In the genomic region with DNA sequence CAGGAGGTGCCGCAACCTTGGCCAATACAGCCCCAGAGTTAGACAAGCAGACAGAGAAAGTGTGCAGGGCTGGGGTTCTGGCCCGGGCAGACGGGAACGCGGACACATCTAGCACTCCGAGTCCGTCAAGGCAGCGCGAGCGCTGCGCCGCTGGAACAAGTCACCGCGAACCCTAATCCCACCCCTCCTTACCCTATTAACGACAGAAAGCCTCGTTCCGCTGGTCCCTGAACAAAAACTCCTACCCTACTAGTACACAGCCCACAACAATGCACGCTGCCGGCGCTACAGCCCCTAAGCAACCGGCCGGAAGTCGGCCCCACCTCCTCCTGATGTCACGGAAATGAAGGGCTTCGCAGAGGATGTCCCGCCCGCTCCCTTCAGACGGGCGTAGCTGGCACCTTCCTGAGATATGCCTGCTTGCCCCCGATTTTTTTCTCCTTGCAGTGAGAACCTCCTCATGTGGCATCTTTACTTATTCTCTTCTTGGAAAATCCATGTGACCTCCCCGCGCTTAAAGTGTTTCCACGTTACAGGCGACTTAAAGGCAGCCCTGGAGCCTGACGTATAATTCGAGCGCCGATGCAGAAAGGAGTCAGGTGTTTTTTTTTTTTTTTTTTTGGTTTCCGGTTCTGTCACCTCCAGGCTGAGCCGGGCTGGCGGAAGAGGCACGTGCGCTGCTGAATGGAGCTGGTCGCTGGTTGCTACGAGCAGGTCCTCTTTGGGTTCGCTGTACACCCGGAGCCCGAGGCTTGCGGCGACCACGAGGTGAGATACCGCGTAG, we compare ENCODE assay signal across 8 cellular contexts. TPM values are rescaled to one million over a fixed set of nuclear protein-coding genes. Genes with fewer than 3 reads are reported as not detected.
DNase-seq lines count a peak whose midpoint lies in the region; ATAC-seq and TF ChIP-seq lines count a peak whose summit lies in the region.

TSS of gene C6orf52 (minus strand) at position 315 of the 784 bp plus-strand sequence. CDS start 7,066 bp downstream, outside the sequence.
A gene with protein sequence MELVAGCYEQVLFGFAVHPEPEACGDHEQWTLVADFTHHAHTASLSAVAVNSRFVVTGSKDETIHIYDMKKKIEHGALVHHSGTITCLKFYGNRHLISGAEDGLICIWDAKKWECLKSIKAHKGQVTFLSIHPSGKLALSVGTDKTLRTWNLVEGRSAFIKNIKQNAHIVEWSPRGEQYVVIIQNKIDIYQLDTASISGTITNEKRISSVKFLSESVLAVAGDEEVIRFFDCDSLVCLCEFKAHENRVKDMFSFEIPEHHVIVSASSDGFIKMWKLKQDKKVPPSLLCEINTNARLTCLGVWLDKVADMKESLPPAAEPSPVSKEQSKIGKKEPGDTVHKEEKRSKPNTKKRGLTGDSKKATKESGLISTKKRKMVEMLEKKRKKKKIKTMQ (plus strand): TSS at position 671 of the 784 bp plus-strand sequence. CDS start 14 bp downstream, at position 685.

- H3K36me3 ChIP-seq in BLaER1 (peaks cover 25% of the 10 kb centered on the region), colonic mucosa (no peaks in the 10 kb centered on the region)

- TF ChIP-seq CTCF in colonic mucosa (IDR thresholded peaks at IDR 0.05) = no peak

- H3K4me1 ChIP-seq in BLaER1 (peaks cover 28% of the 10 kb centered on the region), colonic mucosa (peaks cover 3% of the 10 kb centered on the region)

- peak within 1 kb of the TSS; percentile 91 for H3K27ac ChIP-seq in BLaER1
- H3K27ac ChIP-seq in colonic mucosa = peak within 1 kb of the TSS; percentile 83
- H3K27ac ChIP-seq in layer of hippocampus (ENCODE audit: low read depth, low read length) = peak within 1 kb of the TSS; percentile 99

- intact Hi-C loops in colonic mucosa (cut with DNase I) = loop anchor here (5.0 to 10.0 kb wide), 2 partner anchors 50 to 182 kb away; partner anchors contain the start of gene TMEM14B

- ATAC-seq in GM19324 (IDR thresholded peaks at IDR 0.05; ENCODE audit: low FRiP score, unreplicated experiment) = peak; percentile 99
- peak; percentile 98 for ATAC-seq in HG03460 (IDR thresholded peaks at IDR 0.05; ENCODE audit: unreplicated experiment)

- H3K27me3 ChIP-seq in BLaER1 = no peaks in the 10 kb centered on the region
- no peaks in the 10 kb centered on the region for H3K27me3 ChIP-seq in colonic mucosa
- no peaks in the 10 kb centered on the region for H3K27me3 ChIP-seq in layer of hippocampus (ENCODE audit: control insufficient read depth, insufficient read depth, low read length)

- no peaks in the 10 kb centered on the region for H3K9me3 ChIP-seq in BLaER1
- H3K9me3 ChIP-seq in colonic mucosa = no peaks in the 10 kb centered on the region

- peak; percentile 71 for DNase-seq in NCI-H524 treated with DMSO at 0.1 percent for 48 hours (lab: John Stamatoyannopoulos, UW)
- peak; percentile 94 for DNase-seq in activated CD4-positive, alpha-beta T cell treated with anti-CD3 and anti-CD28 coated beads for 48 hours
- DNase-seq in colonic mucosa = peak; percentile 94
- DNase-seq in stimulated activated CD4-positive, alpha-beta T cell treated with anti-CD3 and anti-CD28 coated beads, Interleukin-1b, Interleukin-23, amount 100 ng/mL, for 24 hours (ENCODE audit: low read depth in 4 of 4, low spot score in 1 of 4) = peak; percentile 80 to 88 (median 84)

- peak within 1 kb of the TSS; percentile 88 for H3K4me2 ChIP-seq in BLaER1

- peak within 1 kb of the TSS; percentile 88 for H3K4me3 ChIP-seq in BLaER1
- H3K4me3 ChIP-seq in colonic mucosa = peak within 1 kb of the TSS; percentile 56

- H3K9ac ChIP-seq in BLaER1 (peak within 1 kb of the TSS; percentile 87), colonic mucosa (ENCODE audit: low read depth in 2 of 2, low read length in 2 of 2) (peak within 1 kb of the TSS; percentile 90 to 99)

- H4K20me1 ChIP-seq in BLaER1 = peaks cover 8% of the 10 kb centered on the region; the same call in 1 of the 2 replicates

RNA-seq across cellular contexts. Expression of gene C6orf52, which starts in this region (rescaled TPM):
- under 1 TPM; 0.69 to 0.99 TPM for total RNA-seq in colonic mucosa

RNA-seq across cellular contexts. Expression of the second gene that starts in this region (rescaled TPM):
- total RNA-seq in colonic mucosa = 10 to 100 TPM in 1 of 2 donors, 1 to 10 TPM in 1; 6.6 to 16.3 TPM

Comparison
In these comparisons a context has a peak if more than half of its experiments do, and no peak if none do; other contexts are left out.
1. Peak in every context shown above with its lines: DNase-seq, ATAC-seq, H3K4me3 ChIP-seq and H3K27ac ChIP-seq.